10 cellular contexts compared by ENCODE assay signal in the genomic region with DNA sequence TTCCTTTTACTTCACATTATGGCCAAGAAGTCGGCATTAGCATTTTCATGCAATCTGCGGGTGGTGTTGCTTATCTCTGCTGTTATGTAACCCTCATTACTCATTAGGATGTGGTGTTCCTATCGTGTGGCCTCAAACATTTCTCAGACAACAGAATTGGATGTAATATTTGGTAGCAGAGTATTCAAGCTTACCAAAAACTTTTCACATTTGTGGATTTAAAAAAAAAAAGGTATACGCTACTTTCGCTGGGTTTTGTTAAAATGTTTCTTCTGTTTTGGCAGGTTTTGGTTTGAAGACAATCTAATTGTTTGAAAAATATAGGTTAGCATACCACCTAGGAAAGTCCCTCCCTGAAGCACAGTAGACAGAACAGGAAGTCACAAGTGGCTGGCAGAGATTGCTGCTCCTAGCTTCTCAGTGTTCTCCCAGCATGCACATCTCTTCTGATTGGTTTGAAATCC.
DNase-seq lines count a peak whose midpoint lies in the region; ATAC-seq and TF ChIP-seq lines count a peak whose summit lies in the region.
"Had no signal": no experiment of that assay in that cellular context is flagged by ENCODE, and none has a peak within 500 bp of the region (broad histone marks: within the 10 kb centered on the region; RNA-seq: fewer than 3 reads in every experiment).

No MANE protein-coding gene starts in this region.

- intact Hi-C loops in lower lobe of right lung (cut with DNase I): no loop called here

- no peak overlapping the region for H3K4me3 ChIP-seq in lower lobe of right lung

- no peaks in the 10 kb centered on the region for H3K4me1 ChIP-seq in lower lobe of right lung

- TF ChIP-seq CTCF in lower lobe of right lung (IDR thresholded peaks at IDR 0.05): no peak

- no peaks in the 10 kb centered on the region for H3K9me3 ChIP-seq in lower lobe of right lung

- H3K27ac Mint-ChIP-seq in activated CD4-positive, alpha-beta memory T cell treated with anti-CD3 and anti-CD28 coated beads, Interleukin-2, amount 10 ng/mL, durations not matched to agents 7 days and 5 days: peak overlapping the region; percentile 1
- H3K27ac Mint-ChIP-seq: stimulated activated memory B cell treated with anti-CD40 and anti-IgM and Interleukin-4, amounts not matched to agents 10 μg/mL and 1 μg/mL and 100 μg/mL, for 72 hours had no signal

- CTCF ChIA-PET in activated CD4-positive, alpha-beta memory T cell treated with anti-CD3 and anti-CD28 coated beads, Interleukin-2, amount 10 ng/mL, durations not matched to agents 7 days and 5 days (lab: Charles Lee): interaction anchor here (1.0 to 1.4 kb wide), 2 partner anchors 87 to 148 kb away, joined by 4 to 5 read pairs; no protein-coding TSS in a partner anchor

- peak; percentile 29 for DNase-seq in activated CD4-positive, alpha-beta memory T cell treated with anti-CD3 and anti-CD28 coated beads, Interleukin-2, amount 10 ng/mL, durations not matched to agents 7 days and 5 days
- DNase-seq in lower lobe of right lung (no peak), NCI-H1092 (lab: John Stamatoyannopoulos, UW) (no peak), NCI-H1092 treated with DMSO at 0.1 percent for 48 hours (lab: John Stamatoyannopoulos, UW) (no peak), DMS79 treated with DMSO at 0.1 percent for 48 hours (lab: John Stamatoyannopoulos, UW) (no peak)
- DNase-seq: NCI-H510A had no signal

- peaks cover 2% of the 10 kb centered on the region for H3K9me3 Mint-ChIP-seq in activated CD4-positive, alpha-beta memory T cell treated with anti-CD3 and anti-CD28 coated beads, Interleukin-2, amount 10 ng/mL, durations not matched to agents 7 days and 5 days

- H3K27me3 Mint-ChIP-seq in activated CD4-positive, alpha-beta memory T cell treated with anti-CD3 and anti-CD28 coated beads, Interleukin-2, amount 10 ng/mL, durations not matched to agents 7 days and 5 days: no peaks in the 10 kb centered on the region

- no peaks in the 10 kb centered on the region for H3K36me3 ChIP-seq in lower lobe of right lung

- no peaks in the 10 kb centered on the region for H3K27me3 ChIP-seq in lower lobe of right lung (ENCODE audit: low read depth)

- H3K4me3 Mint-ChIP-seq in activated CD4-positive, alpha-beta memory T cell treated with anti-CD3 and anti-CD28 coated beads, Interleukin-2, amount 10 ng/mL, durations not matched to agents 7 days and 5 days: no peak overlapping the region
- H3K4me3 Mint-ChIP-seq: stimulated activated memory B cell treated with anti-CD40 and anti-IgM and Interleukin-4, amounts not matched to agents 10 μg/mL and 1 μg/mL and 100 μg/mL, for 72 hours had no signal

- POLR2A ChIA-PET in activated CD4-positive, alpha-beta memory T cell treated with anti-CD3 and anti-CD28 coated beads, Interleukin-2, amount 10 ng/mL, durations not matched to agents 7 days and 5 days (lab: Charles Lee): interaction anchor here (0.6 to 1.8 kb wide), 8 partner anchors 25 to 219 kb away, joined by 3 to 14 read pairs (median 4); partner anchors contain the start of gene GATA3

- H3K27ac ChIP-seq in lower lobe of right lung: no peak overlapping the region

- H3K36me3 Mint-ChIP-seq in activated CD4-positive, alpha-beta memory T cell treated with anti-CD3 and anti-CD28 coated beads, Interleukin-2, amount 10 ng/mL, durations not matched to agents 7 days and 5 days (ENCODE audit: low read depth): no peaks in the 10 kb centered on the region
- H3K36me3 Mint-ChIP-seq: stimulated activated memory B cell treated with anti-CD40 and anti-IgM and Interleukin-4, amounts not matched to agents 10 μg/mL and 1 μg/mL and 100 μg/mL, for 72 hours had no signal

- H3K4me1 Mint-ChIP-seq in activated CD4-positive, alpha-beta memory T cell treated with anti-CD3 and anti-CD28 coated beads, Interleukin-2, amount 10 ng/mL, durations not matched to agents 7 days and 5 days: peaks cover 23% of the 10 kb centered on the region
- H3K4me1 Mint-ChIP-seq: stimulated activated memory B cell treated with anti-CD40 and anti-IgM and Interleukin-4, amounts not matched to agents 10 μg/mL and 1 μg/mL and 100 μg/mL, for 72 hours had no signal

- ATAC-seq in GM18519 (IDR thresholded peaks at IDR 0.05; ENCODE audit: low FRiP score, unreplicated experiment): peak; percentile 86
- peak; percentile 73 for ATAC-seq in HG03196 (IDR thresholded peaks at IDR 0.05; ENCODE audit: unreplicated experiment)
- peak; percentile 68 to 69 for ATAC-seq in lower lobe of right lung
- no peak for ATAC-seq in HG02588 (IDR thresholded peaks at IDR 0.05; ENCODE audit: unreplicated experiment)
- ATAC-seq: stimulated activated memory B cell treated with anti-CD40 and anti-IgM and Interleukin-4, amounts not matched to agents 10 μg/mL and 1 μg/mL and 100 μg/mL, for 72 hours had no signal
